Comparison of ENCODE assay signal across 12 cellular contexts in the genomic region with DNA sequence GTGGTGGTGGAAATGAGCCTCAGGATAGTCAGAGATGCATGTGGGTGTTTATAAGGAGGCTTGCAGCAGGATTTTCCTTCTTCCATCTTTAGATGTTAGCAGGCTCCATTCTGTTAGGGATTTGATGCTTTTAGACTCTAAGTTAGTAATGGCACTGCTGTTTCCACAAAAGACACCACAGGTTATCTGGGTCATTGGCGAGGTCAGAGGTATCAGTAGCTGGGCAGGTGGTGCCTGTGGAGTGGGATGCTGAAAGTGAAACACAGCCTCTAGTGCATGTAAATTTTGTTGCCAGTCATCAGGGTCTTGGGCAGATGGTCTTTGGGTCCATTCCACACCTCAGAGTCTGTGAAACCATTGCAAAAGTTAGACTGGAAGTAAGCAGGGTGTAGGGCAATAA. TPM values are rescaled to one million over a fixed set of nuclear protein-coding genes. Genes with fewer than 3 reads are reported as not detected.
"Had no signal": no experiment of that assay in that cellular context is flagged by ENCODE, and none has a peak within 500 bp of the region (broad histone marks: within the 10 kb centered on the region; RNA-seq: fewer than 3 reads in every experiment).

No MANE protein-coding gene starts in this region.

- H3K36me3 Mint-ChIP-seq: IgD-negative memory B cell had no signal

- H3K4me2 ChIP-seq: KMS-11 had no signal

- ATAC-seq: HepG2 had no signal

- H3K9me3 ChIP-seq: HAP-1 had no signal

- H2AFZ ChIP-seq: GM23248 had no signal

- H3K27ac Mint-ChIP-seq: HFFc6, IgD-negative memory B cell had no signal

- H3K27ac ChIP-seq: GM23248, HL-60, KMS-11 had no signal

- H3K9ac ChIP-seq: GM23248, KMS-11 had no signal

- FAIRE-seq: HepG2 had no signal

- H3K4me3 Mint-ChIP-seq: HFFc6, IgD-negative memory B cell had no signal

- H3K9me3 Mint-ChIP-seq: HFFc6, IgD-negative memory B cell had no signal

- H3K4me1 ChIP-seq: HAP-1 had no signal

- H3K36me3 ChIP-seq: HAP-1 had no signal

- DNase-seq: GM23248, GOT3, H7, HFFc6, KBM-7 had no signal

- H3K4me3 ChIP-seq: GM23248, HAP-1 had no signal

RNA-seq across cellular contexts. Expression of gene PAX4, which starts 0.8 kb away (rescaled TPM):
- total RNA-seq: GM23248, H4, HepG2, HFFc6, HT1080 had no signal
- polyA plus RNA-seq: GM23248, HepG2, IgD-negative memory B cell had no signal

RNA-seq across cellular contexts. Expression of gene FSCN3, which starts 25.2 kb away (rescaled TPM):
- polyA plus RNA-seq: GM23248 had no signal
